27 cellular contexts compared by ENCODE assay signal in the genomic region with DNA sequence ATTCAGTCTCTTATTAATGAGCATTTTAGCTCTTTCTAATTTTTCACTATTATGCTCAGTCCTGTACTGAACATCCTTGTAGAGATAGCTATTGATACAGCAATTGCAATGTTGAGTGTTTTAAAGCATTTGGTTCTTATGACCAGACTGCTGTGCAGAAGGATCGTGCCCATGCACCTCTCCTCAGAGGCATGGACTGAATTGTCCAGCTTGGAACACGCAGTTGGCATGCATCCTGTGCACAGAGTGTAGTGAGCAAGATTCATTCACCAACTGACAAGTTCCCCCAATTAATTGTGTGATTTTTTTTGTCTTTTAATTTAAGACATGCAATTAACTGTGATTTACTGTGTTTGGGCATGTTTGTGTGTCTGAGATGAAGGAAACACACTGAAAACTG.
"Had no signal": no experiment of that assay in that cellular context is flagged by ENCODE, and none has a peak within 500 bp of the region (broad histone marks: within the 10 kb centered on the region; RNA-seq: fewer than 3 reads in every experiment).

No MANE protein-coding gene starts in this region.

- H3K27ac Mint-ChIP-seq: activated CD4-positive, alpha-beta memory T cell treated with anti-CD3 and anti-CD28 coated beads for 36 hours; activated CD4-positive, alpha-beta T cell treated with anti-CD3 and anti-CD28 coated beads for 36 hours; activated CD4-positive, alpha-beta T cell treated with anti-CD3 and anti-CD28 coated beads, Interleukin-2, amount 10 ng/mL, durations not matched to agents 7 days and 5 days; activated naive CD8-positive, alpha-beta T cell treated with anti-CD3 and anti-CD28 coated beads for 36 hours; T-helper 1 cell treated with Interleukin-12 subunit alpha and Interleukin-12 subunit beta and Interleukin-4 antibody, amounts not matched to agents 30 μg/mL and 1 μg/mL, for 36 hours; T-helper 2 cell treated with Interferon-gamma antibody and Interleukin-4, amounts not matched to agents 5 μg/mL and 100 μg/mL, for 36 hours had no signal

- H3K27me3 ChIP-seq: SJCRH30 had no signal

- H3K27me3 Mint-ChIP-seq: activated CD4-positive, alpha-beta memory T cell treated with anti-CD3 and anti-CD28 coated beads for 36 hours; activated CD4-positive, alpha-beta T cell treated with anti-CD3 and anti-CD28 coated beads for 36 hours; activated CD4-positive, alpha-beta T cell treated with anti-CD3 and anti-CD28 coated beads, Interleukin-2, amount 10 ng/mL, durations not matched to agents 7 days and 5 days; activated naive CD8-positive, alpha-beta T cell treated with anti-CD3 and anti-CD28 coated beads for 36 hours had no signal

- H3K36me3 Mint-ChIP-seq: activated CD4-positive, alpha-beta memory T cell treated with anti-CD3 and anti-CD28 coated beads for 36 hours; activated naive CD8-positive, alpha-beta T cell treated with anti-CD3 and anti-CD28 coated beads for 36 hours had no signal

- H3K9me3 Mint-ChIP-seq: activated CD4-positive, alpha-beta T cell treated with anti-CD3 and anti-CD28 coated beads, Interleukin-2, amount 10 ng/mL, durations not matched to agents 7 days and 5 days; T-helper 1 cell treated with Interleukin-12 subunit alpha and Interleukin-12 subunit beta and Interleukin-4 antibody, amounts not matched to agents 30 μg/mL and 1 μg/mL, for 36 hours; T-helper 2 cell treated with Interferon-gamma antibody and Interleukin-4, amounts not matched to agents 5 μg/mL and 100 μg/mL, for 36 hours had no signal

- H3K4me1 ChIP-seq: SJCRH30 had no signal

- H3K4me3 Mint-ChIP-seq: activated CD4-positive, alpha-beta memory T cell treated with anti-CD3 and anti-CD28 coated beads for 36 hours; activated CD4-positive, alpha-beta T cell treated with anti-CD3 and anti-CD28 coated beads for 36 hours; activated CD4-positive, alpha-beta T cell treated with anti-CD3 and anti-CD28 coated beads, Interleukin-2, amount 10 ng/mL, durations not matched to agents 7 days and 5 days; activated naive CD8-positive, alpha-beta T cell treated with anti-CD3 and anti-CD28 coated beads for 36 hours; T-helper 1 cell treated with Interleukin-12 subunit alpha and Interleukin-12 subunit beta and Interleukin-4 antibody, amounts not matched to agents 30 μg/mL and 1 μg/mL, for 36 hours; T-helper 2 cell treated with Interferon-gamma antibody and Interleukin-4, amounts not matched to agents 5 μg/mL and 100 μg/mL, for 36 hours had no signal

- DNase-seq: activated CD4-positive, alpha-beta memory T cell treated with anti-CD3 and anti-CD28 coated beads for 36 hours; activated CD4-positive, alpha-beta T cell treated with anti-CD3 and anti-CD28 coated beads for 36 hours; activated CD4-positive, alpha-beta T cell treated with anti-CD3 and anti-CD28 coated beads, Interleukin-2, amount 10 ng/mL, durations not matched to agents 7 days and 5 days; activated CD8-positive, alpha-beta memory T cell treated with anti-CD3 and anti-CD28 coated beads, Interleukin-2, amount 50 U/mL, for 4 hours; activated effector memory CD4-positive, alpha-beta T cell treated with Interleukin-2 at 50 U/mL for 16 hours; activated naive CD4-positive, alpha-beta T cell treated with anti-CD3 and anti-CD28 coated beads, Interleukin-2, amount 50 U/mL, for 16 hours; activated naive CD8-positive, alpha-beta T cell treated with anti-CD3 and anti-CD28 coated beads for 36 hours; activated T-cell treated with anti-CD3 and anti-CD28 coated beads for 4 hours; activated T-cell treated with anti-CD3 and anti-CD28 coated beads, Interleukin-2, amount 50 U/mL, for 48 hours; amniotic stem cell; aorta; NCI-H1105 treated with DMSO at 0.1 percent for 48 hours; NCI-H1436; NCI-H1694; NCI-H1930; NCI-H345; NCI-H524 treated with DMSO at 0.1 percent for 48 hours; NCI-H748 treated with DMSO at 0.1 percent for 48 hours; NK-92 treated with Interleukin-12 subunit alpha and Interleukin-12 subunit beta, amount 100 ng/mL, for 24 hours; SHP77; SJCRH30 had no signal

- ATAC-seq: activated CD4-positive, alpha-beta T cell treated with anti-CD3 and anti-CD28 coated beads for 36 hours; activated CD4-positive, CD25-positive, alpha-beta regulatory T cell treated with anti-CD3 and anti-CD28 coated beads, Interleukin-2, amount 50 U/mL, for 24 hours; K562; Panc1 had no signal

- H3K4me3 ChIP-seq: K562, SJCRH30, SK-N-MC had no signal

- H3K27ac ChIP-seq: SJCRH30, SK-N-MC had no signal

- H3K4me1 Mint-ChIP-seq: activated CD4-positive, alpha-beta T cell treated with anti-CD3 and anti-CD28 coated beads for 36 hours; activated CD4-positive, alpha-beta T cell treated with anti-CD3 and anti-CD28 coated beads, Interleukin-2, amount 10 ng/mL, durations not matched to agents 7 days and 5 days; activated naive CD8-positive, alpha-beta T cell treated with anti-CD3 and anti-CD28 coated beads for 36 hours had no signal
